In genomic region chr1:84705503-84705902, GRCh38 we compare ENCODE assay signal across 20 cellular contexts. TPM values are rescaled to one million over a fixed set of nuclear protein-coding genes. Genes with fewer than 3 reads are reported as not detected.
DNase-seq lines count a peak whose midpoint lies in the region; ATAC-seq and TF ChIP-seq lines count a peak whose summit lies in the region.
"Had no signal": no experiment of that assay in that cellular context is flagged by ENCODE, and none has a peak within 500 bp of the region (broad histone marks: within the 10 kb centered on the region; RNA-seq: fewer than 3 reads in every experiment).

No MANE protein-coding gene starts in this region.

- no peaks in the 10 kb centered on the region for H3K9me3 ChIP-seq in OCI-LY1 (ENCODE audit: low read length)
- H3K9me3 ChIP-seq: BE2C had no signal

- H3K4me1 ChIP-seq in GM23338 (ENCODE audit: insufficient read depth) (peaks cover 34% of the 10 kb centered on the region), OCI-LY1 (ENCODE audit: insufficient read depth, low read length, severe bottlenecking) (peaks cover 52% of the 10 kb centered on the region)
- H3K4me1 ChIP-seq: BE2C had no signal

- no peak for TF ChIP-seq CTCF in GM23338 (conservative IDR thresholded peaks at IDR 0.05; ENCODE audit: low read depth in 2 of 2)
- no peak for TF ChIP-seq CTCF in OCI-LY1 (IDR thresholded peaks at IDR 0.05; ENCODE audit: low read length)

- no peak overlapping the region for H3K27ac Mint-ChIP-seq in GM23338
- no peak overlapping the region for H3K27ac Mint-ChIP-seq in stimulated activated memory B cell treated with anti-CD40 and anti-IgM and Interleukin-4, amounts not matched to agents 10 μg/mL and 1 μg/mL and 100 μg/mL, for 72 hours
- H3K27ac Mint-ChIP-seq in naive thymus-derived CD8-positive, alpha-beta T cell, result no peak overlapping the region
- H3K27ac Mint-ChIP-seq: H9; HFFc6; T-helper 1 cell treated with Interleukin-12 subunit alpha and Interleukin-12 subunit beta and Interleukin-4 antibody, amounts not matched to agents 30 μg/mL and 1 μg/mL, for 36 hours had no signal

- H3K4me1 Mint-ChIP-seq in GM23338, result peaks cover 17% of the 10 kb centered on the region
- no peaks in the 10 kb centered on the region for H3K4me1 Mint-ChIP-seq in stimulated activated memory B cell treated with anti-CD40 and anti-IgM and Interleukin-4, amounts not matched to agents 10 μg/mL and 1 μg/mL and 100 μg/mL, for 72 hours
- H3K4me1 Mint-ChIP-seq in naive thymus-derived CD8-positive, alpha-beta T cell, result peaks cover 0 to 2% (median under 1%) of the 10 kb centered on the region in 4 donors

- no peaks in the 10 kb centered on the region for H4K20me1 ChIP-seq in GM23338 (replicated peaks; ENCODE audit: insufficient read depth)
- no peaks in the 10 kb centered on the region for H4K20me1 ChIP-seq in OCI-LY1 (ENCODE audit: insufficient read depth, low read length)

- H3F3A ChIP-seq in GM23338 (replicated peaks; ENCODE audit: low read depth) (no peaks in the 10 kb centered on the region), OCI-LY1 (ENCODE audit: insufficient read depth, low read length) (0 out of 2 replicates have a peak, but pooled peaks cover 4% of the 10 kb centered on the region)

- H3K27me3 ChIP-seq in GM23338 (ENCODE audit: insufficient read depth) (no peaks in the 10 kb centered on the region), OCI-LY1 (ENCODE audit: insufficient read depth, low read length) (no peaks in the 10 kb centered on the region)
- H3K27me3 ChIP-seq: BE2C had no signal

- H3K4me3 ChIP-seq in GM23338 (no peak overlapping the region), OCI-LY1 (ENCODE audit: low read depth, low read length, poor library complexity, severe bottlenecking) (no peak overlapping the region)

- H3K4me3 Mint-ChIP-seq in GM23338, result no peak overlapping the region
- H3K4me3 Mint-ChIP-seq in stimulated activated memory B cell treated with anti-CD40 and anti-IgM and Interleukin-4, amounts not matched to agents 10 μg/mL and 1 μg/mL and 100 μg/mL, for 72 hours, result no peak overlapping the region
- H3K4me3 Mint-ChIP-seq in naive thymus-derived CD8-positive, alpha-beta T cell, result no peak overlapping the region
- H3K4me3 Mint-ChIP-seq: H9; HFFc6; T-helper 1 cell treated with Interleukin-12 subunit alpha and Interleukin-12 subunit beta and Interleukin-4 antibody, amounts not matched to agents 30 μg/mL and 1 μg/mL, for 36 hours had no signal

- no peaks in the 10 kb centered on the region for H3K27me3 Mint-ChIP-seq in GM23338 (ENCODE audit: insufficient read depth, low read depth, poor library complexity)
- no peaks in the 10 kb centered on the region for H3K27me3 Mint-ChIP-seq in stimulated activated memory B cell treated with anti-CD40 and anti-IgM and Interleukin-4, amounts not matched to agents 10 μg/mL and 1 μg/mL and 100 μg/mL, for 72 hours
- peaks cover 4 to 12% (median 6%) of the 10 kb centered on the region in 5 donors for H3K27me3 Mint-ChIP-seq in naive thymus-derived CD8-positive, alpha-beta T cell

- H3K9ac ChIP-seq in OCI-LY1 (ENCODE audit: low read length), result no peak overlapping the region; the same call in 1 of the 2 replicates

- H3K27ac ChIP-seq in GM23338 (ENCODE audit: low read depth) (no peak overlapping the region), OCI-LY1 (ENCODE audit: low read depth, low read length, poor library complexity, severe bottlenecking) (no peak overlapping the region)

- H3K79me2 ChIP-seq in GM23338 (replicated peaks; ENCODE audit: insufficient read depth) (no peaks in the 10 kb centered on the region), OCI-LY1 (ENCODE audit: insufficient read depth, low read length) (no peaks in the 10 kb centered on the region)

- ATAC-seq in GM18868 (IDR thresholded peaks at IDR 0.05; ENCODE audit: unreplicated experiment), result peak; percentile 80
- no peak for ATAC-seq in GM23338
- ATAC-seq in stimulated activated memory B cell treated with anti-CD40 and anti-IgM and Interleukin-4, amounts not matched to agents 10 μg/mL and 1 μg/mL and 100 μg/mL, for 72 hours, result peak; percentile 34
- no peak for ATAC-seq in naive thymus-derived CD8-positive, alpha-beta T cell
- no peak for ATAC-seq in GM18909 (IDR thresholded peaks at IDR 0.05; ENCODE audit: poor library complexity, unreplicated experiment)
- ATAC-seq: PC-3 had no signal

- no peaks in the 10 kb centered on the region for H3K36me3 Mint-ChIP-seq in GM23338 (ENCODE audit: low read depth)
- H3K36me3 Mint-ChIP-seq in stimulated activated memory B cell treated with anti-CD40 and anti-IgM and Interleukin-4, amounts not matched to agents 10 μg/mL and 1 μg/mL and 100 μg/mL, for 72 hours, result no peaks in the 10 kb centered on the region
- H3K36me3 Mint-ChIP-seq in naive thymus-derived CD8-positive, alpha-beta T cell, result no peaks in the 10 kb centered on the region

- DNase-seq in GM23338 (ENCODE audit: low spot score) (no peak), T-helper 9 cell (no peak)
- DNase-seq in naive thymus-derived CD8-positive, alpha-beta T cell, result no peak
- DNase-seq: BE2C, DMS53, EL, GF-D8, H9, HFFc6, NCI-H1436, NCI-H1930, NCI-H524 treated with DMSO at 0.1 percent for 48 hours, PC-3, RPMI8226, SHP77 had no signal

- POLR2A ChIA-PET in naive thymus-derived CD8-positive, alpha-beta T cell (lab: Charles Lee), result no interaction called here

- H3K4me2 ChIP-seq in GM23338, result peak overlapping the region; percentile 29; the same call in 1 of the 2 replicates
- peak overlapping the region; percentile 38; the same call in 1 of the 2 replicates for H3K4me2 ChIP-seq in OCI-LY1 (ENCODE audit: low read length)

- H2AFZ ChIP-seq in GM23338 (peak overlapping the region; percentile 44), OCI-LY1 (ENCODE audit: low read length) (no peak overlapping the region)

- H3K36me3 ChIP-seq in GM23338 (ENCODE audit: insufficient read depth) (no peaks in the 10 kb centered on the region), OCI-LY1 (ENCODE audit: insufficient read depth, low read length) (no peaks in the 10 kb centered on the region)
- H3K36me3 ChIP-seq: BE2C had no signal

- H3K9me2 ChIP-seq in GM23338 (ENCODE audit: insufficient read depth) (peaks cover 15% of the 10 kb centered on the region), OCI-LY1 (ENCODE audit: low read depth, low read length) (no peaks in the 10 kb centered on the region)

- H3K9me3 Mint-ChIP-seq in GM23338, result no peaks in the 10 kb centered on the region
- no peaks in the 10 kb centered on the region for H3K9me3 Mint-ChIP-seq in stimulated activated memory B cell treated with anti-CD40 and anti-IgM and Interleukin-4, amounts not matched to agents 10 μg/mL and 1 μg/mL and 100 μg/mL, for 72 hours
- no peaks in the 10 kb centered on the region for H3K9me3 Mint-ChIP-seq in naive thymus-derived CD8-positive, alpha-beta T cell
- H3K9me3 Mint-ChIP-seq: H9; HFFc6; T-helper 1 cell treated with Interleukin-12 subunit alpha and Interleukin-12 subunit beta and Interleukin-4 antibody, amounts not matched to agents 30 μg/mL and 1 μg/mL, for 36 hours had no signal

RNA-seq across cellular contexts. Expression of gene SSX2IP, which starts 15.2 kb away (rescaled TPM):
- 27.5 and 28.4 TPM in 2 replicates for total RNA-seq in GM23338 (2014; rRNA removed; shearing (Covaris generic))
- 20.1 and 23.2 TPM in 2 replicates for polyA plus RNA-seq in GM23338 (2016; fragmentation: Nextera tagmentation; extraction: Ambion mirVana)
- total RNA-seq in naive thymus-derived CD8-positive, alpha-beta T cell, result 10 to 100 TPM in 1 of 2 experiments, 1 to 10 TPM in 1; 9.9 to 11.4 TPM
- 10 to 100 TPM in 1 of 3 donors, 1 to 10 TPM in 2; 6.9 to 10.8 (median 8.1) TPM for polyA plus RNA-seq in naive thymus-derived CD8-positive, alpha-beta T cell

Comparison
In these comparisons a context has a peak if more than half of its experiments do, and no peak if none do; other contexts are left out.
1. ATAC-seq: peak in GM18868 (single experiment) and stimulated activated memory B cell treated with anti-CD40 and anti-IgM and Interleukin-4, amounts not matched to agents 10 μg/mL and 1 μg/mL and 100 μg/mL, for 72 hours (single experiment); none in GM23338 (single experiment), naive thymus-derived CD8-positive, alpha-beta T cell (0 of 2) and GM18909 (single experiment).